Comparison of ENCODE assay signal across 13 cellular contexts in the genomic region with DNA sequence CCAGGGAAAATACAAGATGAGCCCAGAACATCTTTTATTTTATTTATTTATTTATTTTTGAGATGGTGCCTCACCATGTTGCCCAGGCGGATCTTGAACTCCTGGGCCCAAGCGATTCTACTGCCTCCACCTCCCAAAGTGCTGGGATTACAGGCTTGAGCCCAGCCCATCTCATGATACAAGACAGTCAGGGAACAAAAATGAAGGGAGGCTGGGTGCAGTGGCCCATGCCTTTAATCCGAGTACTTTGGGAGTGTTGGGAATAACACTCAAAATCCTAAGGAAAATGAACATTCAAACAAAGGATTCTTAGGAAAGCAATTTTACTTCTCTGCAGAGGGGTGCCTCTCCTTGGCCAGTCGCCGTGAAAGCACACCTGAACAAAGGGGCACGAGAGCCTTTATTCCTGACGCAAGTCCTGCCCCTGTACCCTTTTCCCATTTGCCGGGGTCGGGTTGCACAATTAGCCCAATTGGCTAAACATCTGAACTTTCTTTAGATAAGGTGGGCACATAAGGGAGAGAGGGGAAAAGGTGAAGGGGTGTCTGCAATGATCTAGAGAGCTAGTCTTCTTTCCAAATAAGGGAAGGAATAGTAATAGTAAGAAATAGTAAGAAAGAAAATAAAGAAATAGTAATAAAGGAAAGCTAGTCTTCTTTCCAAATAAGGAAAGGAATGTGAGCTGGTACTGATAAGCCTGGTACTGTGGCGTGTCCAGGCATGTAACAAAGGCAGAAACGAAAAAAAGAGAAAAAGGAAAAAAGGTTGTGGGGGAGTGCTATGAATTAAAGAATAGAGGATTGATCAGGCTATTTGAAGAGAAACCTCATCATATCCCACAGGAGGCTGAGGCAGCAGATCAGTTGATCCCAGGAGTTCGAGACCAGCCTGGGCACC. TPM values are rescaled to one million over a fixed set of nuclear protein-coding genes. Genes with fewer than 3 reads are reported as not detected.
DNase-seq lines count a peak whose midpoint lies in the region; ATAC-seq and TF ChIP-seq lines count a peak whose summit lies in the region.
"Had no signal": no experiment of that assay in that cellular context is flagged by ENCODE, and none has a peak within 500 bp of the region (broad histone marks: within the 10 kb centered on the region; RNA-seq: fewer than 3 reads in every experiment).

No MANE protein-coding gene starts in this region.

- peak overlapping the region; percentile 36 for H3K27ac Mint-ChIP-seq in dendritic cell treated with granulocyte-macrophage colony-stimulating factor and Interleukin-4, amounts not matched to agents 40 ng/mL and 50 ng/mL, for 4 days

- H3K27ac ChIP-seq in RWPE2 (ENCODE audit: poor library complexity, severe bottlenecking) (peak overlapping the region; percentile 70), mesodermal cell (ENCODE audit: low read depth, low read length, severe bottlenecking) (peak overlapping the region; percentile 48)
- H3K27ac ChIP-seq: GM23248 had no signal

- peaks cover 81% of the 10 kb centered on the region for H3K36me3 ChIP-seq in RWPE2 (ENCODE audit: low read depth)
- peaks cover 77% of the 10 kb centered on the region for H3K36me3 ChIP-seq in mesodermal cell (ENCODE audit: control insufficient read depth, insufficient read depth, low read length)

- in situ Hi-C loops in Caki2 (cut with HindIII; ENCODE audit: low pct_unique_long_range_greater_than_20kb, low sequenced_read_pairs), result no loop called here
- in situ Hi-C loops in GM13976 (cut with MboI; ENCODE audit: low sequenced_read_pairs, unreplicated experiment), result no loop called here

- H3K27me3 ChIP-seq in RWPE2 (ENCODE audit: insufficient read depth, poor library complexity, severe bottlenecking), result no peaks in the 10 kb centered on the region

- ATAC-seq in RWPE2 (ENCODE audit: low read depth), result peak; percentile 59; the same call in 2 of the 3 replicates
- no peak for ATAC-seq in HG02798 (IDR thresholded peaks at IDR 0.05; ENCODE audit: poor library complexity, unreplicated experiment)
- no peak for ATAC-seq in HG02870 (IDR thresholded peaks at IDR 0.05; ENCODE audit: unreplicated experiment)
- ATAC-seq: Right ventricle myocardium inferior had no signal

- H3K4me3 Mint-ChIP-seq in dendritic cell treated with granulocyte-macrophage colony-stimulating factor and Interleukin-4, amounts not matched to agents 40 ng/mL and 50 ng/mL, for 4 days, result no peak overlapping the region
- H3K4me3 Mint-ChIP-seq: CD4-positive, alpha-beta memory T cell had no signal

- TF ChIP-seq CTCF in RWPE2 (IDR thresholded peaks at IDR 0.05; ENCODE audit: poor library complexity, severe bottlenecking), result no peak
- TF ChIP-seq CTCF in GM13976 (IDR thresholded peaks at IDR 0.05; ENCODE audit: borderline replicate concordance, control extremely low read depth, extremely low read depth, insufficient read depth, missing control alignments), result no peak

- H3K9me3 ChIP-seq in RWPE2 (ENCODE audit: severe bottlenecking), result no peaks in the 10 kb centered on the region
- no peaks in the 10 kb centered on the region for H3K9me3 ChIP-seq in mesodermal cell (ENCODE audit: control insufficient read depth, low read length)

- peaks cover 63% of the 10 kb centered on the region for H3K36me3 Mint-ChIP-seq in dendritic cell treated with granulocyte-macrophage colony-stimulating factor and Interleukin-4, amounts not matched to agents 40 ng/mL and 50 ng/mL, for 4 days (ENCODE audit: low read depth)

- no peak overlapping the region for H3K4me3 ChIP-seq in RWPE2 (ENCODE audit: severe bottlenecking)
- no peak overlapping the region for H3K4me3 ChIP-seq in mesodermal cell (ENCODE audit: extremely low read depth, insufficient read depth, low read length, poor library complexity, severe bottlenecking)
- H3K4me3 ChIP-seq: GM23248, skin epidermis had no signal

- H3K27me3 Mint-ChIP-seq in dendritic cell treated with granulocyte-macrophage colony-stimulating factor and Interleukin-4, amounts not matched to agents 40 ng/mL and 50 ng/mL, for 4 days, result no peaks in the 10 kb centered on the region
- H3K27me3 Mint-ChIP-seq: CD4-positive, alpha-beta memory T cell had no signal

- peak; percentile 23 for DNase-seq in Caki2 (ENCODE audit: low read depth)
- DNase-seq in RWPE2 (ENCODE audit: low spot score), result no peak
- DNase-seq in DMS79 treated with DMSO at 0.1 percent for 48 hours (lab: John Stamatoyannopoulos, UW), result no peak
- DNase-seq in GM13976 (ENCODE audit: low spot score), result no peak
- DNase-seq: CD4-positive, alpha-beta memory T cell; GM23248; hypothalamus had no signal

- peaks cover 18% of the 10 kb centered on the region for H3K4me1 ChIP-seq in RWPE2 (ENCODE audit: insufficient read depth, poor library complexity, severe bottlenecking)
- H3K4me1 ChIP-seq in mesodermal cell (ENCODE audit: control insufficient read depth, insufficient read depth, low read length, poor library complexity, severe bottlenecking), result peaks cover 18% of the 10 kb centered on the region

- no peaks in the 10 kb centered on the region for H3K4me1 Mint-ChIP-seq in dendritic cell treated with granulocyte-macrophage colony-stimulating factor and Interleukin-4, amounts not matched to agents 40 ng/mL and 50 ng/mL, for 4 days (ENCODE audit: low read depth)

- intact Hi-C loops in dendritic cell treated with granulocyte-macrophage colony-stimulating factor and Interleukin-4, amounts not matched to agents 40 ng/mL and 50 ng/mL, for 4 days (cut with micrococcal nuclease), result no loop called here

- whole genome bisulfite sequencing in mesodermal cell (ENCODE audit: insufficient coverage in 2 of 2), 2 experiments, result 67 to 84% methylated on average over 9 of the region's 12 CpGs

- no peaks in the 10 kb centered on the region for H3K9me3 Mint-ChIP-seq in dendritic cell treated with granulocyte-macrophage colony-stimulating factor and Interleukin-4, amounts not matched to agents 40 ng/mL and 50 ng/mL, for 4 days
- H3K9me3 Mint-ChIP-seq: CD4-positive, alpha-beta memory T cell had no signal

RNA-seq across cellular contexts. Expression of gene NCAPD2, which starts 13.4 kb away (rescaled TPM):
- 90.6 and 97.5 TPM in 2 replicates for total RNA-seq in Caki2 (2014; rRNA removed; shearing (Covaris generic); ENCODE audit: low replicate concordance)
- polyA plus RNA-seq in mesodermal cell (2013, experiment 1 of 2), result 98.3 TPM
- 88.4 TPM for polyA plus RNA-seq in mesodermal cell (2013, experiment 2 of 2)

RNA-seq across cellular contexts. Expression of gene MRPL51, which starts 14.3 kb away (rescaled TPM):
- total RNA-seq in Caki2 (2014; rRNA removed; shearing (Covaris generic); ENCODE audit: low replicate concordance), result 304 and 400 TPM in 2 replicates
- polyA plus RNA-seq in mesodermal cell (2013, experiment 1 of 2), result 259 TPM
- 255 TPM for polyA plus RNA-seq in mesodermal cell (2013, experiment 2 of 2)

RNA-seq across cellular contexts. Expression of gene GAPDH, which starts 27.0 kb away (rescaled TPM):
- 10,373 and 12,033 TPM in 2 replicates for total RNA-seq in Caki2 (2014; rRNA removed; shearing (Covaris generic); ENCODE audit: low replicate concordance)
- polyA plus RNA-seq in mesodermal cell (2013, experiment 1 of 2), result 4,059 TPM
- polyA plus RNA-seq in mesodermal cell (2013, experiment 2 of 2), result 3,444 TPM

RNA-seq across cellular contexts. Expression of gene VAMP1, which starts 36.9 kb away (rescaled TPM):
- total RNA-seq in Caki2 (2014; rRNA removed; shearing (Covaris generic); ENCODE audit: low replicate concordance), result 11.0 and 16.2 TPM in 2 replicates
- 8.1 TPM for polyA plus RNA-seq in mesodermal cell (2013, experiment 1 of 2)
- 9.9 TPM for polyA plus RNA-seq in mesodermal cell (2013, experiment 2 of 2)

RNA-seq across cellular contexts. Expression of gene IFFO1, which starts 48.5 kb away (rescaled TPM):
- 15.3 and 15.9 TPM in 2 replicates for total RNA-seq in Caki2 (2014; rRNA removed; shearing (Covaris generic); ENCODE audit: low replicate concordance)
- 17.7 TPM for polyA plus RNA-seq in mesodermal cell (2013, experiment 1 of 2)
- polyA plus RNA-seq in mesodermal cell (2013, experiment 2 of 2), result 14.3 TPM
